In the genomic region with DNA sequence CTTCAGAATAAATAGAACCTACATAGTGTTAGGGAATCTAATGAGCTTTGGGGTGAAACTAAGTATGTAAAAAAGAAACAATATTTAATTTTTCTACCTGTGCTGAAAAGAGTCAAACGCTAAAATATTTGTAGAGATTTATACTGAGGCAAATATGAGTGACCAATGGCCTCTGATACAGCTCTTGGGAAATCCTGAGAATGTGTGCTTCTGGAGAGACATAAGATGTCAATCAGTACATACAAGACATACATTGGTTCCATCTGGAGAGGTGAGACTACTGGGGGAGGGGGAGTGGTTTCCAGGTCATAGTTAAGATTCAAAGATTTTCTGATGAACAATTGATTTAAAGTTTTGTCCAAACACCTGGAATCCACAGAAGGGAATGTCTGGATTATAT, we compare ENCODE assay signal across 1 cellular context.
TF ChIP-seq lines count a peak whose summit lies in the region.

No MANE protein-coding gene starts in this region.

TF ChIP-seq in HepG2, 621 proteins besides CTCF, POLR2A, EP300 and RAD21:
- TF ChIP-seq RBFOX2 (IDR thresholded peaks at IDR 0.05; ENCODE audit: low read depth, low read length) (no peak), RFX5 (IDR thresholded peaks at IDR 0.05; ENCODE audit: low read depth, low read length) (no peak), PHF20 (CRISPR knock-in tag; IDR thresholded peaks at IDR 0.05) (0 out of 2 replicates have a peak, but pooled peaks have one; percentile 6), TBX2 (CRISPR knock-in tag; IDR thresholded peaks at IDR 0.05; ENCODE audit: borderline replicate concordance) (no peak), ZNF598 (CRISPR knock-in tag; IDR thresholded peaks at IDR 0.05; ENCODE audit: borderline replicate concordance) (no peak), FOXK2 (IDR thresholded peaks at IDR 0.05) (no peak), ZFP1 (CRISPR knock-in tag; IDR thresholded peaks at IDR 0.05) (no peak), CHD4 (IDR thresholded peaks at IDR 0.05; ENCODE audit: borderline replicate concordance, low read length) (no peak), KLF16 (CRISPR knock-in tag; IDR thresholded peaks at IDR 0.05) (no peak), ESRRA (CRISPR knock-in tag; IDR thresholded peaks at IDR 0.05; ENCODE audit: low read depth) (0 out of 2 replicates have a peak, but pooled peaks have one; percentile 12), ZNF629 (CRISPR knock-in tag; conservative IDR thresholded peaks at IDR 0.05) (no peak)
- TF ChIP-seq, protein P1, sequence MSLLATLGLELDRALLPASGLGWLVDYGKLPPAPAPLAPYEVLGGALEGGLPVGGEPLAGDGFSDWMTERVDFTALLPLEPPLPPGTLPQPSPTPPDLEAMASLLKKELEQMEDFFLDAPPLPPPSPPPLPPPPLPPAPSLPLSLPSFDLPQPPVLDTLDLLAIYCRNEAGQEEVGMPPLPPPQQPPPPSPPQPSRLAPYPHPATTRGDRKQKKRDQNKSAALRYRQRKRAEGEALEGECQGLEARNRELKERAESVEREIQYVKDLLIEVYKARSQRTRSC (CRISPR knock-in tag; IDR thresholded peaks at IDR 0.05; ENCODE audit: low read depth) = no peak
- TF ChIP-seq, protein P2, sequence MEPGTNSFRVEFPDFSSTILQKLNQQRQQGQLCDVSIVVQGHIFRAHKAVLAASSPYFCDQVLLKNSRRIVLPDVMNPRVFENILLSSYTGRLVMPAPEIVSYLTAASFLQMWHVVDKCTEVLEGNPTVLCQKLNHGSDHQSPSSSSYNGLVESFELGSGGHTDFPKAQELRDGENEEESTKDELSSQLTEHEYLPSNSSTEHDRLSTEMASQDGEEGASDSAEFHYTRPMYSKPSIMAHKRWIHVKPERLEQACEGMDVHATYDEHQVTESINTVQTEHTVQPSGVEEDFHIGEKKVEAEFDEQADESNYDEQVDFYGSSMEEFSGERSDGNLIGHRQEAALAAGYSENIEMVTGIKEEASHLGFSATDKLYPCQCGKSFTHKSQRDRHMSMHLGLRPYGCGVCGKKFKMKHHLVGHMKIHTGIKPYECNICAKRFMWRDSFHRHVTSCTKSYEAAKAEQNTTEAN (CRISPR knock-in tag; conservative IDR thresholded peaks at IDR 0.05) = no peak
- TF ChIP-seq, protein P3, sequence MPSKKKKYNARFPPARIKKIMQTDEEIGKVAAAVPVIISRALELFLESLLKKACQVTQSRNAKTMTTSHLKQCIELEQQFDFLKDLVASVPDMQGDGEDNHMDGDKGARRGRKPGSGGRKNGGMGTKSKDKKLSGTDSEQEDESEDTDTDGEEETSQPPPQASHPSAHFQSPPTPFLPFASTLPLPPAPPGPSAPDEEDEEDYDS (CRISPR knock-in tag; IDR thresholded peaks at IDR 0.05) = no peak
